Comparison of ENCODE assay signal across 2 cellular contexts in genomic region chr11:119843760-119844330, GRCh38.
TF ChIP-seq lines count a peak whose summit lies in the region.

No MANE protein-coding gene starts in this region.

TF ChIP-seq in SK-N-SH, 30 proteins besides CTCF, POLR2A, EP300 and RAD21:
- TF ChIP-seq, protein P1, sequence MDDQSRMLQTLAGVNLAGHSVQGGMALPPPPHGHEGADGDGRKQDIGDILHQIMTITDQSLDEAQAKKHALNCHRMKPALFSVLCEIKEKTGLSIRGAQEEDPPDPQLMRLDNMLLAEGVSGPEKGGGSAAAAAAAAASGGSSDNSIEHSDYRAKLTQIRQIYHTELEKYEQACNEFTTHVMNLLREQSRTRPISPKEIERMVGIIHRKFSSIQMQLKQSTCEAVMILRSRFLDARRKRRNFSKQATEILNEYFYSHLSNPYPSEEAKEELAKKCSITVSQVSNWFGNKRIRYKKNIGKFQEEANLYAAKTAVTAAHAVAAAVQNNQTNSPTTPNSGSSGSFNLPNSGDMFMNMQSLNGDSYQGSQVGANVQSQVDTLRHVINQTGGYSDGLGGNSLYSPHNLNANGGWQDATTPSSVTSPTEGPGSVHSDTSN (IDR thresholded peaks at IDR 0.05): no peak
- TF ChIP-seq RFX5 (IDR thresholded peaks at IDR 0.05; ENCODE audit: low read length) (no peak), EZH2phosphoT487 (IDR thresholded peaks at IDR 0.05; ENCODE audit: borderline replicate concordance, low read depth) (no peak), MEF2A (IDR thresholded peaks at IDR 0.05; ENCODE audit: borderline replicate concordance, low read depth) (no peak), JUND (IDR thresholded peaks at IDR 0.05) (no peak), TAF1 (IDR thresholded peaks at IDR 0.05; ENCODE audit: borderline replicate concordance, low read depth, low read length) (no peak), TCF12 (IDR thresholded peaks at IDR 0.05) (no peak), CHD2 (IDR thresholded peaks at IDR 0.05; ENCODE audit: low read length, partially characterized antibody) (no peak), TEAD4 (IDR thresholded peaks at IDR 0.05; ENCODE audit: borderline replicate concordance, insufficient read depth) (no peak), MXI1 (IDR thresholded peaks at IDR 0.05; ENCODE audit: low read depth, low read length) (no peak), SIN3A (IDR thresholded peaks at IDR 0.05; ENCODE audit: borderline replicate concordance, low read depth, low read length) (no peak), NRF1 (IDR thresholded peaks at IDR 0.05; ENCODE audit: low read depth, low read length) (no peak), RXRA (IDR thresholded peaks at IDR 0.05; ENCODE audit: borderline replicate concordance, low read depth) (no peak), USF2 (IDR thresholded peaks at IDR 0.05; ENCODE audit: borderline replicate concordance, low read depth, low read length) (no peak), NFIC (IDR thresholded peaks at IDR 0.05; ENCODE audit: borderline replicate concordance) (no peak), SMC3 (IDR thresholded peaks at IDR 0.05; ENCODE audit: low read depth, low read length) (no peak), GABPA (IDR thresholded peaks at IDR 0.05; ENCODE audit: low read depth) (no peak)
- TF ChIP-seq, protein P2, sequence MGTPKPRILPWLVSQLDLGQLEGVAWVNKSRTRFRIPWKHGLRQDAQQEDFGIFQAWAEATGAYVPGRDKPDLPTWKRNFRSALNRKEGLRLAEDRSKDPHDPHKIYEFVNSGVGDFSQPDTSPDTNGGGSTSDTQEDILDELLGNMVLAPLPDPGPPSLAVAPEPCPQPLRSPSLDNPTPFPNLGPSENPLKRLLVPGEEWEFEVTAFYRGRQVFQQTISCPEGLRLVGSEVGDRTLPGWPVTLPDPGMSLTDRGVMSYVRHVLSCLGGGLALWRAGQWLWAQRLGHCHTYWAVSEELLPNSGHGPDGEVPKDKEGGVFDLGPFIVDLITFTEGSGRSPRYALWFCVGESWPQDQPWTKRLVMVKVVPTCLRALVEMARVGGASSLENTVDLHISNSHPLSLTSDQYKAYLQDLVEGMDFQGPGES (IDR thresholded peaks at IDR 0.05; ENCODE audit: low read depth, low read length): no peak
- TF ChIP-seq, protein P3, sequence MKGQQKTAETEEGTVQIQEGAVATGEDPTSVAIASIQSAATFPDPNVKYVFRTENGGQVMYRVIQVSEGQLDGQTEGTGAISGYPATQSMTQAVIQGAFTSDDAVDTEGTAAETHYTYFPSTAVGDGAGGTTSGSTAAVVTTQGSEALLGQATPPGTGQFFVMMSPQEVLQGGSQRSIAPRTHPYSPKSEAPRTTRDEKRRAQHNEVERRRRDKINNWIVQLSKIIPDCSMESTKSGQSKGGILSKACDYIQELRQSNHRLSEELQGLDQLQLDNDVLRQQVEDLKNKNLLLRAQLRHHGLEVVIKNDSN (IDR thresholded peaks at IDR 0.05; ENCODE audit: borderline replicate concordance, low read depth): no peak
TF ChIP-seq in SK-N-SH: peak in this region for 0.

TF ChIP-seq in SK-N-SH treated with all-trans-retinoic acid at 6 μM for 48 hours, 23 proteins besides CTCF, POLR2A, EP300 and RAD21 (continued from another document):
- TF ChIP-seq, protein P4, sequence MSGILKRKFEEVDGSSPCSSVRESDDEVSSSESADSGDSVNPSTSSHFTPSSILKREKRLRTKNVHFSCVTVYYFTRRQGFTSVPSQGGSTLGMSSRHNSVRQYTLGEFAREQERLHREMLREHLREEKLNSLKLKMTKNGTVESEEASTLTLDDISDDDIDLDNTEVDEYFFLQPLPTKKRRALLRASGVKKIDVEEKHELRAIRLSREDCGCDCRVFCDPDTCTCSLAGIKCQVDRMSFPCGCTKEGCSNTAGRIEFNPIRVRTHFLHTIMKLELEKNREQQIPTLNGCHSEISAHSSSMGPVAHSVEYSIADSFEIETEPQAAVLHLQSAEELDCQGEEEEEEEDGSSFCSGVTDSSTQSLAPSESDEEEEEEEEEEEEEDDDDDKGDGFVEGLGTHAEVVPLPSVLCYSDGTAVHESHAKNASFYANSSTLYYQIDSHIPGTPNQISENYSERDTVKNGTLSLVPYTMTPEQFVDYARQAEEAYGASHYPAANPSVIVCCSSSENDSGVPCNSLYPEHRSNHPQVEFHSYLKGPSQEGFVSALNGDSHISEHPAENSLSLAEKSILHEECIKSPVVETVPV (CRISPR knock-in tag; IDR thresholded peaks at IDR 0.05): no peak
- no peak for TF ChIP-seq ZNF565 (CRISPR knock-in tag; conservative IDR thresholded peaks at IDR 0.05; ENCODE audit: low read depth)
- no peak for TF ChIP-seq ZFP30 (CRISPR knock-in tag; IDR thresholded peaks at IDR 0.05)
- TF ChIP-seq TCF4 (CRISPR knock-in tag; IDR thresholded peaks at IDR 0.05; ENCODE audit: borderline replicate concordance): no peak
- TF ChIP-seq ARNTL (CRISPR knock-in tag; IDR thresholded peaks at IDR 0.05; ENCODE audit: borderline replicate concordance, low read depth): no peak
- TF ChIP-seq SNAI2 (CRISPR knock-in tag; IDR thresholded peaks at IDR 0.05): no peak
- TF ChIP-seq TOX (CRISPR knock-in tag; IDR thresholded peaks at IDR 0.05; ENCODE audit: borderline replicate concordance): no peak
- no peak for TF ChIP-seq RARB (CRISPR knock-in tag; IDR thresholded peaks at IDR 0.05)
- no peak for TF ChIP-seq TSHZ2 (CRISPR knock-in tag; IDR thresholded peaks at IDR 0.05)
- no peak for TF ChIP-seq GLIS3 (CRISPR knock-in tag; IDR thresholded peaks at IDR 0.05)
- no peak for TF ChIP-seq ZNF70 (CRISPR knock-in tag; IDR thresholded peaks at IDR 0.05)
- no peak for TF ChIP-seq ZNF8 (CRISPR knock-in tag; IDR thresholded peaks at IDR 0.05)
- no peak for TF ChIP-seq ESRRG (CRISPR knock-in tag; IDR thresholded peaks at IDR 0.05)
- no peak for TF ChIP-seq PATZ1 (CRISPR knock-in tag; IDR thresholded peaks at IDR 0.05; ENCODE audit: borderline replicate concordance)
- no peak for TF ChIP-seq OSR1 (CRISPR knock-in tag; IDR thresholded peaks at IDR 0.05)
- no peak for TF ChIP-seq ZC3H10 (CRISPR knock-in tag; IDR thresholded peaks at IDR 0.05)
